ENCODE assay signal across 9 cellular contexts in the genomic region with DNA sequence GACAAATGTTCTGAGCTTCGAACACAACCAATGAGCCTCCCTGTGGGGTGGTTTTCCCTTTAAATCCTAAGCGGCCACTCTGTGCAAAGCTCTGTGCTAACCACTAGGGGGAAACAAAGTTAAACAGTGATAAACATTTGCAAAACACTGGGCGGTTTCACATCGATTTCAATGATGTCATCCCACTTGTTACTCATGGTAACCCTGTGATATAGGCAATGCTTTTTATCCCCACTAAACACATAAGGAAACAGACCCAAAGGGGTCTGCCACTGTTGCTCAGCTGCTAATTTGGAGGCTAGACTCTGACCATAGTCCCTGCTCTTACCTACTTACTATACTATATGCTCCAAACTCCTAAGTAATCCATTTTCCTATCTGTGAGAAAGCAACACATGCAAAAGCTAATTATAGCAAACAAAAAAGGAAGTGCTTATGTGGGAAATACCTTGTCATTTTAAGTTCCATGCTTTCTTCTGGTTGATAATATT. TPM values are rescaled to one million over a fixed set of nuclear protein-coding genes. Genes with fewer than 3 reads are reported as not detected.
DNase-seq lines count a peak whose midpoint lies in the region; ATAC-seq, FAIRE-seq and TF ChIP-seq lines count a peak whose summit lies in the region.
"Had no signal": no experiment of that assay in that cellular context is flagged by ENCODE, and none has a peak within 500 bp of the region (broad histone marks: within the 10 kb centered on the region; RNA-seq: fewer than 3 reads in every experiment).

No MANE protein-coding gene starts in this region.

- TF ChIP-seq CTCF in CD4-positive, alpha-beta T cell (IDR thresholded peaks at IDR 0.05): peak; percentile 63
- peak; percentile 77 for TF ChIP-seq CTCF in WERI-Rb-1 (IDR thresholded peaks at IDR 0.05; ENCODE audit: low read depth, low read length)

- H3K9me3 Mint-ChIP-seq in CD4-positive, alpha-beta T cell: no peaks in the 10 kb centered on the region
- peaks cover 0 to 7% of the 10 kb centered on the region in 2 donors for H3K9me3 Mint-ChIP-seq in effector memory CD8-positive, alpha-beta T cell
- H3K9me3 Mint-ChIP-seq in memory B cell: no peaks in the 10 kb centered on the region
- H3K9me3 Mint-ChIP-seq: activated naive CD4-positive, alpha-beta T cell treated with anti-CD3 and anti-CD28 coated beads, Interleukin-2, amount 50 U/mL, for 24 hours had no signal

- peaks cover 12% of the 10 kb centered on the region for H3K27me3 ChIP-seq in CD4-positive, alpha-beta T cell (ENCODE audit: control insufficient read depth, insufficient read depth, low read length)
- H3K27me3 ChIP-seq in WERI-Rb-1 (ENCODE audit: insufficient read depth, low read depth, severe bottlenecking): no peaks in the 10 kb centered on the region

- ATAC-seq in CD4-positive, alpha-beta T cell (ENCODE audit: poor library complexity): peak; percentile 94
- ATAC-seq in HG03175 (IDR thresholded peaks at IDR 0.05; ENCODE audit: unreplicated experiment): peak; percentile 95
- peak; percentile 49 for ATAC-seq in effector memory CD8-positive, alpha-beta T cell (replicated peaks)
- peak; percentile 72 for ATAC-seq in memory B cell (ENCODE audit: low read depth)

- peaks cover 19% of the 10 kb centered on the region for H3K27me3 Mint-ChIP-seq in CD4-positive, alpha-beta T cell
- peaks cover 4 to 11% of the 10 kb centered on the region in 2 donors for H3K27me3 Mint-ChIP-seq in effector memory CD8-positive, alpha-beta T cell
- peaks cover 12% of the 10 kb centered on the region for H3K27me3 Mint-ChIP-seq in memory B cell
- H3K27me3 Mint-ChIP-seq: activated naive CD4-positive, alpha-beta T cell treated with anti-CD3 and anti-CD28 coated beads, Interleukin-2, amount 50 U/mL, for 24 hours had no signal

- DNase-seq in CD4-positive, alpha-beta T cell: peak in 8 of 10 experiments; percentile 2 to 30 (median 6)
- DNase-seq in GM19239 (ENCODE audit: insufficient read length, low spot score) (peak; percentile 72), NCI-H2171 treated with DMSO at 0.1 percent for 48 hours (lab: John Stamatoyannopoulos, UW) (peak; percentile 60), WERI-Rb-1 (peak; percentile 72), memory B cell (ENCODE audit: low spot score in 2 of 2) (peak; percentile 19 to 39), stromal cell of bone marrow (ENCODE audit: low read depth) (peak; percentile 85)
- DNase-seq in effector memory CD8-positive, alpha-beta T cell: peak in 1 of 3 experiments; percentile 2

- H3K4me3 Mint-ChIP-seq in CD4-positive, alpha-beta T cell: no peak overlapping the region
- no peak overlapping the region for H3K4me3 Mint-ChIP-seq in effector memory CD8-positive, alpha-beta T cell
- H3K4me3 Mint-ChIP-seq in memory B cell: peak overlapping the region; percentile 17
- H3K4me3 Mint-ChIP-seq: activated naive CD4-positive, alpha-beta T cell treated with anti-CD3 and anti-CD28 coated beads, Interleukin-2, amount 50 U/mL, for 24 hours had no signal

- CTCF ChIA-PET in CD4-positive, alpha-beta T cell (lab: Charles Lee): interaction anchor here (1.5 kb wide), 1 partner anchor 29 kb away, joined by 4 read pairs; no protein-coding TSS in a partner anchor

- intact Hi-C loops in CD4-positive, alpha-beta T cell (cut with DNase I, micrococcal nuclease): loop anchor here (1.0 to 5.0 kb wide), 2 partner anchors 28 to 776 kb away; no protein-coding TSS in a partner anchor

- no peak overlapping the region for H3K4me3 ChIP-seq in WERI-Rb-1 (ENCODE audit: low read depth, low read length)

- POLR2A ChIA-PET in CD4-positive, alpha-beta T cell (lab: Charles Lee): no interaction called here

- H3K4me1 Mint-ChIP-seq in CD4-positive, alpha-beta T cell (ENCODE audit: low read depth): peaks cover 16% of the 10 kb centered on the region
- peaks cover 2 to 4% of the 10 kb centered on the region in 2 donors for H3K4me1 Mint-ChIP-seq in effector memory CD8-positive, alpha-beta T cell (ENCODE audit: low read depth in 2 of 2)
- H3K4me1 Mint-ChIP-seq in memory B cell: peaks cover 19% of the 10 kb centered on the region

- no peaks in the 10 kb centered on the region for H3K9me3 ChIP-seq in CD4-positive, alpha-beta T cell (ENCODE audit: control insufficient read depth, low read length)
- H3K9me3 ChIP-seq in WERI-Rb-1 (ENCODE audit: severe bottlenecking): no peaks in the 10 kb centered on the region

- H3K36me3 ChIP-seq in WERI-Rb-1: no peaks in the 10 kb centered on the region

- H3K36me3 Mint-ChIP-seq in CD4-positive, alpha-beta T cell (ENCODE audit: low read depth): no peaks in the 10 kb centered on the region
- no peaks in the 10 kb centered on the region for H3K36me3 Mint-ChIP-seq in effector memory CD8-positive, alpha-beta T cell (ENCODE audit: insufficient read depth)
- H3K36me3 Mint-ChIP-seq in memory B cell: no peaks in the 10 kb centered on the region
- H3K36me3 Mint-ChIP-seq: activated naive CD4-positive, alpha-beta T cell treated with anti-CD3 and anti-CD28 coated beads, Interleukin-2, amount 50 U/mL, for 24 hours had no signal

- no peak overlapping the region for H3K27ac ChIP-seq in CD4-positive, alpha-beta T cell (ENCODE audit: low read depth, low read length)
- no peak overlapping the region for H3K27ac ChIP-seq in WERI-Rb-1

- peak; percentile 90 for FAIRE-seq in GM19239 (lab: Jason Lieb, UNC)

- no peak overlapping the region for H3K27ac Mint-ChIP-seq in CD4-positive, alpha-beta T cell
- H3K27ac Mint-ChIP-seq in effector memory CD8-positive, alpha-beta T cell: no peak overlapping the region
- peak overlapping the region; percentile 68 for H3K27ac Mint-ChIP-seq in memory B cell
- H3K27ac Mint-ChIP-seq: activated naive CD4-positive, alpha-beta T cell treated with anti-CD3 and anti-CD28 coated beads, Interleukin-2, amount 50 U/mL, for 24 hours had no signal

RNA-seq across cellular contexts. Expression of gene PTPN3, which starts 57.3 kb away (rescaled TPM):
- not detected for total RNA-seq in CD4-positive, alpha-beta T cell
